17 cellular contexts compared by ENCODE assay signal in genomic region chr2:226515344-226516055, GRCh38.
A peak's percentile ranks its signal among the peaks of the same experiment; 100 is the strongest.
DNase-seq lines count a peak whose midpoint lies in the region; ATAC-seq, FAIRE-seq and TF ChIP-seq lines count a peak whose summit lies in the region.
"Had no signal": no experiment of that assay in that cellular context is flagged by ENCODE, and none has a peak within 500 bp of the region (broad histone marks: within the 10 kb centered on the region; RNA-seq: fewer than 3 reads in every experiment).

No MANE protein-coding gene starts in this region.

- H3K9me3 Mint-ChIP-seq in HFFc6 (no peaks in the 10 kb centered on the region), endodermal cell (peaks cover 8% of the 10 kb centered on the region)
- H3K9me3 Mint-ChIP-seq in activated naive CD4-positive, alpha-beta T cell treated with anti-CD3 and anti-CD28 coated beads for 36 hours, result no peaks in the 10 kb centered on the region

- POLR2A ChIA-PET in AG04450 (lab: Yijun Ruan, JAX), result interaction anchor here (1.5 kb wide), 1 partner anchor 37 kb away, joined by 3 read pairs; no protein-coding TSS in a partner anchor

- in situ Hi-C loops in transverse colon (cut with MboI; ENCODE audit: low pct_ligation_motif_present in 1 of 4, low pct_unique_long_range_greater_than_20kb in 1 of 4, low sequenced_read_pairs in 3 of 4), result no loop called here

- H3K9me3 ChIP-seq in AG04450 (ENCODE audit: control insufficient read depth, insufficient read depth, low read length) (no peaks in the 10 kb centered on the region), endodermal cell (ENCODE audit: control insufficient read depth, low read length) (peaks cover 5% of the 10 kb centered on the region), right lobe of liver (no peaks in the 10 kb centered on the region), transverse colon (no peaks in the 10 kb centered on the region)
- H3K9me3 ChIP-seq: BE2C, body of pancreas, lower lobe of right lung, neutrophil had no signal

- no peak overlapping the region for H3K4me3 ChIP-seq in AG04450 (ENCODE audit: low read depth, low read length)
- no peak overlapping the region for H3K4me3 ChIP-seq in endodermal cell (ENCODE audit: low read length)
- no peak overlapping the region for H3K4me3 ChIP-seq in right lobe of liver
- H3K4me3 ChIP-seq in transverse colon, result no peak overlapping the region
- H3K4me3 ChIP-seq: body of pancreas, lower lobe of right lung had no signal

- no peak for FAIRE-seq in RCC 7860 (lab: Jason Lieb, UNC)

- peaks cover 21% of the 10 kb centered on the region for H3K4me1 Mint-ChIP-seq in HFFc6 (ENCODE audit: low read depth)
- no peaks in the 10 kb centered on the region for H3K4me1 Mint-ChIP-seq in endodermal cell
- no peaks in the 10 kb centered on the region for H3K4me1 Mint-ChIP-seq in activated naive CD4-positive, alpha-beta T cell treated with anti-CD3 and anti-CD28 coated beads for 36 hours (ENCODE audit: low read depth)

- H3K4me3 Mint-ChIP-seq in HFFc6, result peak overlapping the region; percentile 22
- no peak overlapping the region for H3K4me3 Mint-ChIP-seq in endodermal cell
- no peak overlapping the region for H3K4me3 Mint-ChIP-seq in activated naive CD4-positive, alpha-beta T cell treated with anti-CD3 and anti-CD28 coated beads for 36 hours

- H3K4me1 ChIP-seq in endodermal cell (ENCODE audit: control insufficient read depth, insufficient read depth, low read length), result no peaks in the 10 kb centered on the region
- H3K4me1 ChIP-seq in right lobe of liver, result peaks cover 0 to 35% (median 17%) of the 10 kb centered on the region in 4 donors
- H3K4me1 ChIP-seq in transverse colon, result no peaks in the 10 kb centered on the region
- H3K4me1 ChIP-seq: BE2C, body of pancreas, lower lobe of right lung had no signal

- TF ChIP-seq CTCF in AG04450 (IDR thresholded peaks at IDR 0.05; ENCODE audit: low read depth, low read length) (no peak), HFFc6 (IDR thresholded peaks at IDR 0.05) (no peak), endodermal cell (conservative IDR thresholded peaks at IDR 0.05) (no peak), right lobe of liver (IDR thresholded peaks at IDR 0.05) (no peak), transverse colon (IDR thresholded peaks at IDR 0.05) (no peak)

- DNase-seq in AG04450 (ENCODE audit: low read depth, low spot score) (peak; percentile 55), HFFc6 (peak; percentile 42), endodermal cell (no peak), right lobe of liver (peak in 1 of 3 donors; percentile 40), transverse colon (no peak), DMS53 (lab: John Stamatoyannopoulos, UW) (no peak), RCC 7860 (ENCODE audit: low spot score) (no peak)
- DNase-seq in activated naive CD4-positive, alpha-beta T cell treated with anti-CD3 and anti-CD28 coated beads for 36 hours, result no peak
- DNase-seq: activated CD4-positive, alpha-beta T cell treated with anti-CD3 and anti-CD28 coated beads, Interleukin-2, amount 50 U/mL, for 48 hours; BE2C; body of pancreas; effector memory CD4-positive, alpha-beta T cell; KBM-7; lower lobe of right lung; NCI-H187 treated with DMSO at 0.1 percent for 48 hours; SHP77 had no signal

- ATAC-seq in right lobe of liver, result peak; percentile 78 to 89 (median 86)
- ATAC-seq: body of pancreas, lower lobe of right lung had no signal

- TF ChIP-seq POLR2A in right lobe of liver (IDR thresholded peaks at IDR 0.05) (no peak), transverse colon (IDR thresholded peaks at IDR 0.05) (no peak)

- H3K27me3 ChIP-seq in AG04450 (ENCODE audit: control insufficient read depth, insufficient read depth, low read length), result no peaks in the 10 kb centered on the region
- no peaks in the 10 kb centered on the region for H3K27me3 ChIP-seq in endodermal cell (ENCODE audit: control insufficient read depth, insufficient read depth, low read length, poor library complexity, severe bottlenecking)
- no peaks in the 10 kb centered on the region for H3K27me3 ChIP-seq in right lobe of liver
- no peaks in the 10 kb centered on the region for H3K27me3 ChIP-seq in transverse colon
- H3K27me3 ChIP-seq: BE2C, body of pancreas, neutrophil had no signal

- H3K27ac ChIP-seq in AG04450 (ENCODE audit: low read depth, low read length), result peak overlapping the region; percentile 53
- H3K27ac ChIP-seq in endodermal cell (ENCODE audit: low read depth, low read length), result peak overlapping the region; percentile 61
- H3K27ac ChIP-seq in right lobe of liver, result peak overlapping the region; percentile 56 to 86 (median 84)
- no peak overlapping the region for H3K27ac ChIP-seq in transverse colon
- H3K27ac ChIP-seq: body of pancreas, lower lobe of right lung, neutrophil had no signal

- 92% methylated on average over 4 of the region's 4 CpGs; no CpG with 5 or more reads in 1 of the 2 experiments for WGBS in endodermal cell (ENCODE audit: insufficient coverage in 1 of 2, insufficient read length in 1 of 2), 2 experiments
- WGBS in right lobe of liver (ENCODE audit: insufficient coverage, low coverage, low lambda C conversion rate, missing lambda C conversion rate), result 21% methylated on average over 4 of the region's 4 CpGs
- 48 to 76% methylated on average over 2 to 4 of the region's 4 CpGs for WGBS in transverse colon (ENCODE audit: low coverage in 1 of 2), 2 donors

- H3K36me3 Mint-ChIP-seq in HFFc6 (ENCODE audit: low read depth), result no peaks in the 10 kb centered on the region
- no peaks in the 10 kb centered on the region for H3K36me3 Mint-ChIP-seq in endodermal cell (ENCODE audit: low read depth)
- H3K36me3 Mint-ChIP-seq in activated naive CD4-positive, alpha-beta T cell treated with anti-CD3 and anti-CD28 coated beads for 36 hours (ENCODE audit: low read depth), result no peaks in the 10 kb centered on the region

- H3K27ac Mint-ChIP-seq in HFFc6, result peak overlapping the region; percentile 79
- no peak overlapping the region for H3K27ac Mint-ChIP-seq in endodermal cell
- H3K27ac Mint-ChIP-seq in activated naive CD4-positive, alpha-beta T cell treated with anti-CD3 and anti-CD28 coated beads for 36 hours, result no peak overlapping the region

- intact Hi-C loops in right lobe of liver (cut with DNase I), result no loop called here
- intact Hi-C loops in activated naive CD4-positive, alpha-beta T cell treated with anti-CD3 and anti-CD28 coated beads for 36 hours (cut with micrococcal nuclease), result no loop called here
- intact Hi-C loops in transverse colon (cut with DNase I; ENCODE audit: low total_unique reads), result no loop called here

- no peak for TF ChIP-seq EP300 in transverse colon (IDR thresholded peaks at IDR 0.05; ENCODE audit: low read depth)

- H3K27me3 Mint-ChIP-seq in HFFc6 (ENCODE audit: insufficient read depth) (no peaks in the 10 kb centered on the region), endodermal cell (ENCODE audit: insufficient read depth) (no peaks in the 10 kb centered on the region)
- peaks cover 12% of the 10 kb centered on the region for H3K27me3 Mint-ChIP-seq in activated naive CD4-positive, alpha-beta T cell treated with anti-CD3 and anti-CD28 coated beads for 36 hours (ENCODE audit: low read depth)

- no peaks in the 10 kb centered on the region for H3K36me3 ChIP-seq in endodermal cell (ENCODE audit: control insufficient read depth, insufficient read depth, low read length)
- no peaks in the 10 kb centered on the region for H3K36me3 ChIP-seq in right lobe of liver
- no peaks in the 10 kb centered on the region for H3K36me3 ChIP-seq in transverse colon
- H3K36me3 ChIP-seq: BE2C, lower lobe of right lung, neutrophil had no signal

- no peak overlapping the region for H3K9ac ChIP-seq in endodermal cell (ENCODE audit: extremely low read depth, low read length, poor library complexity, severe bottlenecking)

- CTCF ChIA-PET in AG04450 (lab: Charles Lee), result interaction anchor here (0.6 kb wide), 1 partner anchor 17 kb away, joined by 3 read pairs; no protein-coding TSS in a partner anchor
- CTCF ChIA-PET in activated naive CD4-positive, alpha-beta T cell treated with anti-CD3 and anti-CD28 coated beads for 36 hours (lab: Charles Lee), result no interaction called here

Comparison
In these comparisons a context has a peak if more than half of its experiments do, and no peak if none do; other contexts are left out.
1. DNase-seq: peak in AG04450 (single experiment) and HFFc6 (single experiment); none in endodermal cell (single experiment), activated naive CD4-positive, alpha-beta T cell treated with anti-CD3 and anti-CD28 coated beads for 36 hours (single experiment), transverse colon (single experiment), DMS53 (single experiment) and RCC 7860 (single experiment).
2. H3K27ac ChIP-seq: peak in AG04450 (single experiment), endodermal cell (single experiment) and right lobe of liver (3 of 3); none in transverse colon (0 of 4).